Comparison of ENCODE assay signal across 1 cellular context in the genomic region with DNA sequence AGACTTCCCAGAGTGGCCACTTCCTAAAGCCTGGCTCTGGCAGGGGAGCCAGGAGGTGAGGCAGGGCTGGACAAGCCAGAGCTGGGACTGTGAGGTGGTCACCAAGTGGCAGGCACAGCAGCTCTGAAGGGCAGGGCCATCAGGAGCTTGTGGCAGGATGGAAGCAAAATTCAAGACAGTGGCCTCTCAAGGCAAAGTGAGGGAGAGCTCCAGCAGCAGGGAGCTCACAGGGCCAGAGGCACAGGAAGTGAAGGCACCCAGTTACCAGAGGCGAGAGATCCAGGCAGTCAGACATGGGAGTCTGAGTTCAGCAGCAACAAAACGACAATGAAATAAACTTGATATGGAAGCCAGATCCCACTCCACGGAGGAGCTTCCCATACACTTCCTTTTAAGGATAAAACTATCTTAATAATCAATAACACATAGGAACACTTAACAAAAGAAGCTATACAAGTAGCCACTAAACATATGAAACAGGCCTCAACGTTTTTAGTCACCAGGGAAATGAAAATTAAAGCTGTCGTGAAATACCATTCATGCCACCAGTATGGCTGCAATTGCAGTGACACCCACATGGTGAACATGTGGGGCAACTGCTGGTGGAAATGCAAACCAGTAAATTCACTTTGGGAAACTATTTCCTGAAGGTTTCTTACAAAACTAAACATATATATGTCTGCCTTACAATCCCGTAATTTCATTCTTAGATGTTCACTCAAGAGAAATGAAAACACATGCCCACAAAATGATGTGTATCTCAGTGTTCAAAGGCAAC.
TF ChIP-seq lines count a peak whose summit lies in the region.

No MANE protein-coding gene starts in this region.

TF ChIP-seq in GM23338, 12 proteins besides CTCF, POLR2A, EP300 and RAD21:
- TF ChIP-seq NANOG (IDR thresholded peaks at IDR 0.05; ENCODE audit: borderline replicate concordance) (no peak), POLR2AphosphoS5 (IDR thresholded peaks at IDR 0.05; ENCODE audit: low read depth) (no peak), STAT1 (IDR thresholded peaks at IDR 0.05; ENCODE audit: unreplicated experiment) (no peak), EZH2 (IDR thresholded peaks at IDR 0.05; ENCODE audit: low read depth, unreplicated experiment) (no peak), ZNF331 (CRISPR knock-in tag; IDR thresholded peaks at IDR 0.05; ENCODE audit: low read depth) (no peak), EZH2phosphoT487 (IDR thresholded peaks at IDR 0.05; ENCODE audit: unreplicated experiment) (no peak), CREB1 (CRISPR knock-in tag; IDR thresholded peaks at IDR 0.05; ENCODE audit: low read depth) (no peak), JUNB (IDR thresholded peaks at IDR 0.05; ENCODE audit: unreplicated experiment) (no peak), ZNF114 (CRISPR knock-in tag; IDR thresholded peaks at IDR 0.05) (no peak)
- TF ChIP-seq, protein P1, sequence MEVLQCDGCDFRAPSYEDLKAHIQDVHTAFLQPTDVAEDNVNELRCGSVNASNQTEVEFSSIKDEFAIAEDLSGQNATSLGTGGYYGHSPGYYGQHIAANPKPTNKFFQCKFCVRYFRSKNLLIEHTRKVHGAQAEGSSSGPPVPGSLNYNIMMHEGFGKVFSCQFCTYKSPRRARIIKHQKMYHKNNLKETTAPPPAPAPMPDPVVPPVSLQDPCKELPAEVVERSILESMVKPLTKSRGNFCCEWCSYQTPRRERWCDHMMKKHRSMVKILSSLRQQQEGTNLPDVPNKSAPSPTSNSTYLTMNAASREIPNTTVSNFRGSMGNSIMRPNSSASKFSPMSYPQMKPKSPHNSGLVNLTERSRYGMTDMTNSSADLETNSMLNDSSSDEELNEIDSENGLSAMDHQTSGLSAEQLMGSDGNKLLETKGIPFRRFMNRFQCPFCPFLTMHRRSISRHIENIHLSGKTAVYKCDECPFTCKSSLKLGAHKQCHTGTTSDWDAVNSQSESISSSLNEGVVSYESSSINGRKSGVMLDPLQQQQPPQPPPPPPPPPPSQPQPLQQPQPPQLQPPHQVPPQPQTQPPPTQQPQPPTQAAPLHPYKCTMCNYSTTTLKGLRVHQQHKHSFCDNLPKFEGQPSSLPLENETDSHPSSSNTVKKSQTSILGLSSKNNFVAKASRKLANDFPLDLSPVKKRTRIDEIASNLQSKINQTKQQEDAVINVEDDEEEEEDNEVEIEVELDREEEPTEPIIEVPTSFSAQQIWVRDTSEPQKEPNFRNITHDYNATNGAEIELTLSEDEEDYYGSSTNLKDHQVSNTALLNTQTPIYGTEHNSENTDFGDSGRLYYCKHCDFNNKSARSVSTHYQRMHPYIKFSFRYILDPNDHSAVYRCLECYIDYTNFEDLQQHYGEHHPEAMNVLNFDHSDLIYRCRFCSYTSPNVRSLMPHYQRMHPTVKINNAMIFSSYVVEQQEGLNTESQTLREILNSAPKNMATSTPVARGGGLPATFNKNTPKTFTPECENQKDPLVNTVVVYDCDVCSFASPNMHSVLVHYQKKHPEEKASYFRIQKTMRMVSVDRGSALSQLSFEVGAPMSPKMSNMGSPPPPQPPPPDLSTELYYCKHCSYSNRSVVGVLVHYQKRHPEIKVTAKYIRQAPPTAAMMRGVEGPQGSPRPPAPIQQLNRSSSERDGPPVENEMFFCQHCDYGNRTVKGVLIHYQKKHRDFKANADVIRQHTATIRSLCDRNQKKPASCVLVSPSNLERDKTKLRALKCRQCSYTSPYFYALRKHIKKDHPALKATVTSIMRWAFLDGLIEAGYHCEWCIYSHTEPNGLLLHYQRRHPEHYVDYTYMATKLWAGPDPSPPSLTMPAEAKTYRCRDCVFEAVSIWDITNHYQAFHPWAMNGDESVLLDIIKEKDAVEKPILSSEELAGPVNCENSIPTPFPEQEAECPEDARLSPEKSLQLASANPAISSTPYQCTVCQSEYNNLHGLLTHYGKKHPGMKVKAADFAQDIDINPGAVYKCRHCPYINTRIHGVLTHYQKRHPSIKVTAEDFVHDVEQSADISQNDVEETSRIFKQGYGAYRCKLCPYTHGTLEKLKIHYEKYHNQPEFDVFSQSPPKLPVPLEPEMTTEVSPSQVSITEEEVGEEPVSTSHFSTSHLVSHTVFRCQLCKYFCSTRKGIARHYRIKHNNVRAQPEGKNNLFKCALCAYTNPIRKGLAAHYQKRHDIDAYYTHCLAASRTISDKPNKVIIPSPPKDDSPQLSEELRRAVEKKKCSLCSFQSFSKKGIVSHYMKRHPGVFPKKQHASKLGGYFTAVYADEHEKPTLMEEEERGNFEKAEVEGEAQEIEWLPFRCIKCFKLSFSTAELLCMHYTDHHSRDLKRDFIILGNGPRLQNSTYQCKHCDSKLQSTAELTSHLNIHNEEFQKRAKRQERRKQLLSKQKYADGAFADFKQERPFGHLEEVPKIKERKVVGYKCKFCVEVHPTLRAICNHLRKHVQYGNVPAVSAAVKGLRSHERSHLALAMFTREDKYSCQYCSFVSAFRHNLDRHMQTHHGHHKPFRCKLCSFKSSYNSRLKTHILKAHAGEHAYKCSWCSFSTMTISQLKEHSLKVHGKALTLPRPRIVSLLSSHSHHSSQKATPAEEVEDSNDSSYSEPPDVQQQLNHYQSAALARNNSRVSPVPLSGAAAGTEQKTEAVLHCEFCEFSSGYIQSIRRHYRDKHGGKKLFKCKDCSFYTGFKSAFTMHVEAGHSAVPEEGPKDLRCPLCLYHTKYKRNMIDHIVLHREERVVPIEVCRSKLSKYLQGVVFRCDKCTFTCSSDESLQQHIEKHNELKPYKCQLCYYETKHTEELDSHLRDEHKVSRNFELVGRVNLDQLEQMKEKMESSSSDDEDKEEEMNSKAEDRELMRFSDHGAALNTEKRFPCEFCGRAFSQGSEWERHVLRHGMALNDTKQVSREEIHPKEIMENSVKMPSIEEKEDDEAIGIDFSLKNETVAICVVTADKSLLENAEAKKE (CRISPR knock-in tag; IDR thresholded peaks at IDR 0.05): no peak
- TF ChIP-seq, protein P2, sequence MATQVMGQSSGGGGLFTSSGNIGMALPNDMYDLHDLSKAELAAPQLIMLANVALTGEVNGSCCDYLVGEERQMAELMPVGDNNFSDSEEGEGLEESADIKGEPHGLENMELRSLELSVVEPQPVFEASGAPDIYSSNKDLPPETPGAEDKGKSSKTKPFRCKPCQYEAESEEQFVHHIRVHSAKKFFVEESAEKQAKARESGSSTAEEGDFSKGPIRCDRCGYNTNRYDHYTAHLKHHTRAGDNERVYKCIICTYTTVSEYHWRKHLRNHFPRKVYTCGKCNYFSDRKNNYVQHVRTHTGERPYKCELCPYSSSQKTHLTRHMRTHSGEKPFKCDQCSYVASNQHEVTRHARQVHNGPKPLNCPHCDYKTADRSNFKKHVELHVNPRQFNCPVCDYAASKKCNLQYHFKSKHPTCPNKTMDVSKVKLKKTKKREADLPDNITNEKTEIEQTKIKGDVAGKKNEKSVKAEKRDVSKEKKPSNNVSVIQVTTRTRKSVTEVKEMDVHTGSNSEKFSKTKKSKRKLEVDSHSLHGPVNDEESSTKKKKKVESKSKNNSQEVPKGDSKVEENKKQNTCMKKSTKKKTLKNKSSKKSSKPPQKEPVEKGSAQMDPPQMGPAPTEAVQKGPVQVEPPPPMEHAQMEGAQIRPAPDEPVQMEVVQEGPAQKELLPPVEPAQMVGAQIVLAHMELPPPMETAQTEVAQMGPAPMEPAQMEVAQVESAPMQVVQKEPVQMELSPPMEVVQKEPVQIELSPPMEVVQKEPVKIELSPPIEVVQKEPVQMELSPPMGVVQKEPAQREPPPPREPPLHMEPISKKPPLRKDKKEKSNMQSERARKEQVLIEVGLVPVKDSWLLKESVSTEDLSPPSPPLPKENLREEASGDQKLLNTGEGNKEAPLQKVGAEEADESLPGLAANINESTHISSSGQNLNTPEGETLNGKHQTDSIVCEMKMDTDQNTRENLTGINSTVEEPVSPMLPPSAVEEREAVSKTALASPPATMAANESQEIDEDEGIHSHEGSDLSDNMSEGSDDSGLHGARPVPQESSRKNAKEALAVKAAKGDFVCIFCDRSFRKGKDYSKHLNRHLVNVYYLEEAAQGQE (IDR thresholded peaks at IDR 0.05; ENCODE audit: unreplicated experiment): no peak
- TF ChIP-seq, protein P3, sequence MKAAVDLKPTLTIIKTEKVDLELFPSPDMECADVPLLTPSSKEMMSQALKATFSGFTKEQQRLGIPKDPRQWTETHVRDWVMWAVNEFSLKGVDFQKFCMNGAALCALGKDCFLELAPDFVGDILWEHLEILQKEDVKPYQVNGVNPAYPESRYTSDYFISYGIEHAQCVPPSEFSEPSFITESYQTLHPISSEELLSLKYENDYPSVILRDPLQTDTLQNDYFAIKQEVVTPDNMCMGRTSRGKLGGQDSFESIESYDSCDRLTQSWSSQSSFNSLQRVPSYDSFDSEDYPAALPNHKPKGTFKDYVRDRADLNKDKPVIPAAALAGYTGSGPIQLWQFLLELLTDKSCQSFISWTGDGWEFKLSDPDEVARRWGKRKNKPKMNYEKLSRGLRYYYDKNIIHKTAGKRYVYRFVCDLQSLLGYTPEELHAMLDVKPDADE (IDR thresholded peaks at IDR 0.05): no peak
